8 cellular contexts compared by ENCODE assay signal in genomic region chr14:51283402-51283825, GRCh38. TPM values are rescaled to one million over a fixed set of nuclear protein-coding genes. Genes with fewer than 3 reads are reported as not detected.
DNase-seq lines count a peak whose midpoint lies in the region; ATAC-seq, FAIRE-seq and TF ChIP-seq lines count a peak whose summit lies in the region.

No MANE protein-coding gene starts in this region.

- H3K27ac ChIP-seq in SU-DHL-6 (ENCODE audit: low read depth, low read length) = no peak overlapping the region
- peak overlapping the region; percentile 46 for H3K27ac ChIP-seq in osteoblast (ENCODE audit: low read depth, low read length)

- no peaks in the 10 kb centered on the region for H3K9me3 ChIP-seq in SU-DHL-6 (ENCODE audit: insufficient read depth, low read length)
- no peaks in the 10 kb centered on the region for H3K9me3 ChIP-seq in osteoblast (ENCODE audit: low read depth, low read length)

- no peaks in the 10 kb centered on the region for H4K20me1 ChIP-seq in SU-DHL-6 (ENCODE audit: low read depth, low read length)
- H4K20me1 ChIP-seq in osteoblast (ENCODE audit: insufficient read depth, low read length) = no peaks in the 10 kb centered on the region

- FAIRE-seq in A204.1 (lab: Jason Lieb, UNC) = peak; percentile 99

- H3K4me2 ChIP-seq in SU-DHL-6 (ENCODE audit: low read depth, low read length, poor library complexity, severe bottlenecking) (no peak overlapping the region), osteoblast (ENCODE audit: insufficient read depth, low read length) (no peak overlapping the region)

- no peaks in the 10 kb centered on the region for H3K27me3 ChIP-seq in SU-DHL-6 (ENCODE audit: low read length)
- H3K27me3 ChIP-seq in osteoblast (ENCODE audit: insufficient read depth, low read length) = no peaks in the 10 kb centered on the region

- DNase-seq in GM13976 (ENCODE audit: low spot score) (peak; percentile 42), NCI-H1694 (lab: John Stamatoyannopoulos, UW) (peak; percentile 98), fibroblast of villous mesenchyme (ENCODE audit: low read depth) (peak; percentile 93), osteoblast (ENCODE audit: insufficient read length, low spot score, missing footprints) (peak; percentile 83), GF-D8 (lab: John Stamatoyannopoulos, UW) (no peak)

- H3K4me1 ChIP-seq in osteoblast (ENCODE audit: insufficient read depth, low read length) = peaks cover 12% of the 10 kb centered on the region

- in situ Hi-C loops in GM13976 (cut with MboI; ENCODE audit: low sequenced_read_pairs, unreplicated experiment) = no loop called here

- H3K36me3 ChIP-seq in SU-DHL-6 (ENCODE audit: low read length) = no peaks in the 10 kb centered on the region
- H3K36me3 ChIP-seq in osteoblast (ENCODE audit: insufficient read depth, low read length) = no peaks in the 10 kb centered on the region

- H3F3A ChIP-seq in SU-DHL-6 (ENCODE audit: insufficient read depth) = peaks cover 8% of the 10 kb centered on the region

- no peak overlapping the region for H3K4me3 ChIP-seq in SU-DHL-6 (ENCODE audit: insufficient read depth, low read length, poor library complexity, severe bottlenecking)
- H3K4me3 ChIP-seq in fibroblast of villous mesenchyme (ENCODE audit: low read depth, low read length) = no peak overlapping the region
- no peak overlapping the region for H3K4me3 ChIP-seq in osteoblast (ENCODE audit: insufficient read depth, low read length)

- H3K9ac ChIP-seq in SU-DHL-6 (ENCODE audit: low read length) = no peak overlapping the region

- peak; percentile 56 for TF ChIP-seq CTCF in GM13976 (IDR thresholded peaks at IDR 0.05; ENCODE audit: borderline replicate concordance, control extremely low read depth, extremely low read depth, insufficient read depth, missing control alignments)
- TF ChIP-seq CTCF in SU-DHL-6 (IDR thresholded peaks at IDR 0.05; ENCODE audit: insufficient read depth, low read length, poor library complexity, severe bottlenecking) = peak; percentile 81
- peak; percentile 76 for TF ChIP-seq CTCF in fibroblast of villous mesenchyme (IDR thresholded peaks at IDR 0.05; ENCODE audit: insufficient read depth, low read depth, low read length)
- TF ChIP-seq CTCF in osteoblast (IDR thresholded peaks at IDR 0.05; ENCODE audit: extremely low read depth, low read depth, low read length) = peak; percentile 89

- ATAC-seq in GM21717 (IDR thresholded peaks at IDR 0.05; ENCODE audit: unreplicated experiment) = no peak

- no peaks in the 10 kb centered on the region for H3K79me2 ChIP-seq in SU-DHL-6 (ENCODE audit: insufficient read depth, low read length)
- no peaks in the 10 kb centered on the region for H3K79me2 ChIP-seq in osteoblast (ENCODE audit: insufficient read depth, low read length)

- H3K9me2 ChIP-seq in SU-DHL-6 (replicated peaks; ENCODE audit: insufficient read depth, low read length) = no peaks in the 10 kb centered on the region

- H2AFZ ChIP-seq in SU-DHL-6 (ENCODE audit: low read depth, low read length, severe bottlenecking) (no peak overlapping the region), osteoblast (ENCODE audit: low read length) (no peak overlapping the region)

RNA-seq across cellular contexts. Expression of gene TMX1, which starts 43.4 kb away (rescaled TPM):
- 40.6 and 85.1 TPM in 2 replicates for total RNA-seq in fibroblast of villous mesenchyme
- 50.1 and 55.4 TPM in 2 replicates for total RNA-seq in osteoblast
